24 cellular contexts compared by ENCODE assay signal in the genomic region with DNA sequence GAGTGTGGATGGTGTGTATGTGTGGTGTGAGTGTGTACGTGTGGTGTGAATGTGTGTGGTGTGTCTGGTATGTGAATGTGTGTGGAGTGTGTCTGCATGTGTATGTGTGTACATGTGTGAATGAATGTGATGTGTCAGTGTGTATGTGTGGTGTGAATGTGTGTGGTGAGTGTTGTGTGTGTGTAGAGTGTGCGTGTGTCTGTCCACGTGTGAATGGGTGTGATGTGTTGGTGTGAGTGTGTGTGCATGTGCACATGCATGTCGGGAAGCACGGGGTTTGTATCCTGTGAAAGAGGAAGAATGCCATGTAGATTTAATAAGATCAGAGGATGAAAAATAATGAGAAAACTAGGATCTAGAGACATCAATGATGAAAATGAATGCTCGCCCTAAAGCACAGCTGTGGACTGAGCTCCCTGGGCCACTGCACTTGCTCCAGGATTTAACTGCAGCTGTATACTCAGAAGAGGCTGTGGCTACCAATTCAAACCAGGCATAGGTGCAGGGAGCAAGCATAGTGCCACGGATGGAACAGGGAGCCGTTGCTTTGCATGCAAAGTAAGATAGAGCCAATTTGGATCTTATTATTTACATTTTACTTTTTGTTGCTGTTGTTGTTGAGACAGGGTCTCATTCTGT.
"Had no signal": no experiment of that assay in that cellular context is flagged by ENCODE, and none has a peak within 500 bp of the region (broad histone marks: within the 10 kb centered on the region; RNA-seq: fewer than 3 reads in every experiment).

No MANE protein-coding gene starts in this region.

- H3K27me3 ChIP-seq: esophagus muscularis mucosa, neutrophil, pancreas, stomach, upper lobe of left lung had no signal

- H3K9me3 Mint-ChIP-seq: activated B cell treated with CpG ODN at 0.5 μM for 24 hours; activated CD4-positive, alpha-beta T cell treated with anti-CD3 and anti-CD28 coated beads, Interleukin-2, amount 10 ng/mL, durations not matched to agents 7 days and 5 days; activated naive CD4-positive, alpha-beta T cell treated with anti-CD3 and anti-CD28 coated beads, Interleukin-2, amount 10 ng/mL, durations not matched to agents 7 days and 5 days; natural killer cell; T-helper 2 cell treated with Interferon-gamma antibody and Interleukin-4, amounts not matched to agents 5 μg/mL and 100 μg/mL, for 36 hours had no signal

- FAIRE-seq: endothelial cell of umbilical vein, islet of Langerhans, pancreas had no signal

- H3K36me3 ChIP-seq: esophagus muscularis mucosa, neutrophil, pancreas, stomach, upper lobe of left lung had no signal

- H3K27me3 Mint-ChIP-seq: activated B cell treated with CpG ODN at 0.5 μM for 24 hours; activated CD4-positive, alpha-beta T cell treated with anti-CD3 and anti-CD28 coated beads, Interleukin-2, amount 10 ng/mL, durations not matched to agents 7 days and 5 days; activated naive CD4-positive, alpha-beta T cell treated with anti-CD3 and anti-CD28 coated beads, Interleukin-2, amount 10 ng/mL, durations not matched to agents 7 days and 5 days had no signal

- H3K4me1 ChIP-seq: esophagus muscularis mucosa, pancreas had no signal

- H3K27ac ChIP-seq: esophagus muscularis mucosa, neutrophil, pancreas, stomach, upper lobe of left lung had no signal

- ATAC-seq: pancreas, sciatic nerve had no signal

- H3K4me3 Mint-ChIP-seq: activated B cell treated with CpG ODN at 0.5 μM for 24 hours; activated CD4-positive, alpha-beta T cell treated with anti-CD3 and anti-CD28 coated beads, Interleukin-2, amount 10 ng/mL, durations not matched to agents 7 days and 5 days; activated naive CD4-positive, alpha-beta T cell treated with anti-CD3 and anti-CD28 coated beads, Interleukin-2, amount 10 ng/mL, durations not matched to agents 7 days and 5 days; natural killer cell; T-helper 2 cell treated with Interferon-gamma antibody and Interleukin-4, amounts not matched to agents 5 μg/mL and 100 μg/mL, for 36 hours had no signal

- H3K4me3 ChIP-seq: esophagus muscularis mucosa, pancreas, smooth muscle cell, stomach, upper lobe of left lung had no signal

- H3K4me2 ChIP-seq: smooth muscle cell had no signal

- H3K36me3 Mint-ChIP-seq: natural killer cell had no signal

- H3K27ac Mint-ChIP-seq: activated B cell treated with CpG ODN at 0.5 μM for 24 hours; activated CD4-positive, alpha-beta T cell treated with anti-CD3 and anti-CD28 coated beads, Interleukin-2, amount 10 ng/mL, durations not matched to agents 7 days and 5 days; activated naive CD4-positive, alpha-beta T cell treated with anti-CD3 and anti-CD28 coated beads, Interleukin-2, amount 10 ng/mL, durations not matched to agents 7 days and 5 days; natural killer cell; T-helper 2 cell treated with Interferon-gamma antibody and Interleukin-4, amounts not matched to agents 5 μg/mL and 100 μg/mL, for 36 hours had no signal

- H3K9me3 ChIP-seq: esophagus muscularis mucosa, neutrophil, pancreas, stomach, upper lobe of left lung had no signal

- DNase-seq: activated B cell treated with CpG ODN at 0.5 μM for 24 hours; activated CD4-positive, alpha-beta T cell treated with anti-CD3 and anti-CD28 coated beads, Interleukin-2, amount 10 ng/mL, durations not matched to agents 7 days and 5 days; activated CD8-positive, alpha-beta memory T cell treated with anti-CD3 and anti-CD28 coated beads for 24 hours; activated CD8-positive, alpha-beta memory T cell treated with anti-CD3 and anti-CD28 coated beads, Interleukin-2, amount 50 U/mL, for 48 hours; activated effector memory CD4-positive, alpha-beta T cell treated with Interleukin-2 at 50 U/mL for 16 hours; activated naive CD4-positive, alpha-beta T cell treated with anti-CD3 and anti-CD28 coated beads, Interleukin-2, amount 10 ng/mL, durations not matched to agents 7 days and 5 days; activated T-cell treated with anti-CD3 and anti-CD28 coated beads, Interleukin-2, amount 50 U/mL, for 48 hours; dermis blood vessel endothelial cell; effector memory CD4-positive, alpha-beta T cell; hippocampal formation; left cardiac atrium; mesenchymal stem cell; natural killer cell; pancreas; stimulated activated CD4-positive, alpha-beta T cell treated with anti-CD3 and anti-CD28 coated beads, Interleukin-4, amount 100 ng/mL, for 1 hour; stomach; upper lobe of left lung had no signal
